In genomic region chr9:96340707-96341106, GRCh38 we compare ENCODE assay signal across 25 cellular contexts. TPM values are rescaled to one million over a fixed set of nuclear protein-coding genes. Genes with fewer than 3 reads are reported as not detected.
"Had no signal": no experiment of that assay in that cellular context is flagged by ENCODE, and none has a peak within 500 bp of the region (broad histone marks: within the 10 kb centered on the region; RNA-seq: fewer than 3 reads in every experiment).

No MANE protein-coding gene starts in this region.

- H3K4me3 ChIP-seq: esophagus squamous epithelium, heart right ventricle, lung, pancreas, right atrium auricular region, sigmoid colon, spleen, thoracic aorta, tibial nerve, vagina had no signal

- H3K27me3 ChIP-seq: esophagus squamous epithelium, heart right ventricle, neutrophil, pancreas, right atrium auricular region, sigmoid colon, spleen, tibial nerve, vagina had no signal

- H3K9me3 ChIP-seq: esophagus squamous epithelium, heart right ventricle, neutrophil, pancreas, right atrium auricular region, sigmoid colon, spleen, thoracic aorta, tibial nerve, vagina had no signal

- H3K4me1 Mint-ChIP-seq: memory B cell; naive B cell; stimulated activated memory B cell treated with anti-CD40 and anti-IgM and Interleukin-4, amounts not matched to agents 10 μg/mL and 1 μg/mL and 100 μg/mL, for 72 hours had no signal

- H3K36me3 Mint-ChIP-seq: memory B cell; naive B cell; natural killer cell treated with Interleukin-12 subunit alpha and Interleukin-12 subunit beta and Interleukin-15 and Interleukin-18, amount 100 ng/mL, for 72 hours; stimulated activated memory B cell treated with anti-CD40 and anti-IgM and Interleukin-4, amounts not matched to agents 10 μg/mL and 1 μg/mL and 100 μg/mL, for 72 hours had no signal

- ATAC-seq: effector memory CD8-positive, alpha-beta T cell; heart right ventricle; natural killer cell treated with Interleukin-12 subunit alpha and Interleukin-12 subunit beta and Interleukin-15 and Interleukin-18, amount 100 ng/mL, for 72 hours; stimulated activated memory B cell treated with anti-CD40 and anti-IgM and Interleukin-4, amounts not matched to agents 10 μg/mL and 1 μg/mL and 100 μg/mL, for 72 hours; stimulated activated naive CD8-positive, alpha-beta T cell treated with anti-CD3 and anti-CD28 coated beads, Interleukin-15, Interleukin-2, amounts not matched to agents 100 U/mL and 50 U/mL, for 24 hours had no signal

- H3K4me3 Mint-ChIP-seq: dendritic cell treated with granulocyte-macrophage colony-stimulating factor and Interleukin-4, amounts not matched to agents 40 ng/mL and 50 ng/mL, for 4 days; effector memory CD8-positive, alpha-beta T cell; memory B cell; naive B cell; natural killer cell treated with Interleukin-12 subunit alpha and Interleukin-12 subunit beta and Interleukin-15 and Interleukin-18, amount 100 ng/mL, for 72 hours; stimulated activated memory B cell treated with anti-CD40 and anti-IgM and Interleukin-4, amounts not matched to agents 10 μg/mL and 1 μg/mL and 100 μg/mL, for 72 hours had no signal

- H3K36me3 ChIP-seq: pancreas, sigmoid colon, vagina had no signal

- DNase-seq: effector memory CD8-positive, alpha-beta T cell; erythroblast; esophagus squamous epithelium; glutamatergic neuron; heart right ventricle; hypothalamus; naive B cell; pancreas; sigmoid colon; stimulated activated CD4-positive, alpha-beta T cell treated with anti-CD3 and anti-CD28 coated beads, Interleukin-4, amount 100 ng/mL, for 4 hours; stimulated activated naive CD8-positive, alpha-beta T cell treated with anti-CD3 and anti-CD28 coated beads, Interleukin-15, Interleukin-2, amounts not matched to agents 100 U/mL and 50 U/mL, for 24 hours had no signal

- H3K27ac Mint-ChIP-seq: effector memory CD8-positive, alpha-beta T cell; memory B cell; naive B cell; natural killer cell treated with Interleukin-12 subunit alpha and Interleukin-12 subunit beta and Interleukin-15 and Interleukin-18, amount 100 ng/mL, for 72 hours; stimulated activated memory B cell treated with anti-CD40 and anti-IgM and Interleukin-4, amounts not matched to agents 10 μg/mL and 1 μg/mL and 100 μg/mL, for 72 hours had no signal

- H3K27ac ChIP-seq: neutrophil, right atrium auricular region, spleen, thoracic aorta had no signal

- H3K9me3 Mint-ChIP-seq: dendritic cell treated with granulocyte-macrophage colony-stimulating factor and Interleukin-4, amounts not matched to agents 40 ng/mL and 50 ng/mL, for 4 days; effector memory CD8-positive, alpha-beta T cell; memory B cell; naive B cell; natural killer cell treated with Interleukin-12 subunit alpha and Interleukin-12 subunit beta and Interleukin-15 and Interleukin-18, amount 100 ng/mL, for 72 hours; stimulated activated memory B cell treated with anti-CD40 and anti-IgM and Interleukin-4, amounts not matched to agents 10 μg/mL and 1 μg/mL and 100 μg/mL, for 72 hours had no signal

- H3K27me3 Mint-ChIP-seq: dendritic cell treated with granulocyte-macrophage colony-stimulating factor and Interleukin-4, amounts not matched to agents 40 ng/mL and 50 ng/mL, for 4 days; effector memory CD8-positive, alpha-beta T cell; memory B cell; naive B cell; natural killer cell treated with Interleukin-12 subunit alpha and Interleukin-12 subunit beta and Interleukin-15 and Interleukin-18, amount 100 ng/mL, for 72 hours; stimulated activated memory B cell treated with anti-CD40 and anti-IgM and Interleukin-4, amounts not matched to agents 10 μg/mL and 1 μg/mL and 100 μg/mL, for 72 hours had no signal

RNA-seq across cellular contexts. Expression of gene HSD17B3, which starts 38.7 kb away (rescaled TPM):
- total RNA-seq: mononuclear cell; natural killer cell treated with Interleukin-12 subunit alpha and Interleukin-12 subunit beta and Interleukin-15 and Interleukin-18, amount 100 ng/mL, for 72 hours; neural crest cell; right atrium auricular region; ureter; vagina had no signal
